In the genomic region with DNA sequence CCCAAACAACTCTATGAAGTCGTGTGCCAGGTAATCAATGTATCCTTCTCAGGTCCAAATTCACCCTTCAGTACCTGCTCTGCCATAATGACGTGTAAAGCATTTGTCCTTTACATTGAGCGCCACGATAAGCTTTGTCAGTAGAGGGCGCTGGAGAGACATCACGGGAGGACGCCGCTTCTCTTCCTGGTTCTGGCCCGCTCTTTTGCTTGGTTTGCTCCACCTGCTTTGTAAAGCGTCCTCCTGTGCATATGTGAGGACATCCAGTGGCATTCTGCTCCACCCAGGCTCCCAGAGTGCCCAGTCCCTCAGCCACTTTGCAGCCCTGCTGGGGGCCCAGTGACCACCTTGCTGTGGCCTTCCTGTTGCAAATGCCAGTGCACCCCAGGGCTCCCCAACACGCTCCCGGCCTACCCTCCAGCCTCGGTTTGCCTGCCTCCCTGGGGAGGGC, we compare ENCODE assay signal across 8 cellular contexts.
DNase-seq lines count a peak whose midpoint lies in the region; FAIRE-seq and TF ChIP-seq lines count a peak whose summit lies in the region.

No MANE protein-coding gene starts in this region.

- TF ChIP-seq POLR2A in GM12891 (IDR thresholded peaks at IDR 0.05; ENCODE audit: low read depth, low read length) = no peak

- DNase-seq in BE2C (peak; percentile 63), GM12891 (ENCODE audit: insufficient read length, low spot score) (peak; percentile 50), Kasumi-1 (lab: John Stamatoyannopoulos, UW) (peak; percentile 88 to 92), iPS DF 4.7 (ENCODE audit: extremely low read depth, low spot score) (peak; percentile 56), caudate nucleus (lab: John Stamatoyannopoulos, UW) (no peak), T1000 (lab: John Stamatoyannopoulos, UW) (no peak), NCI-H1092 treated with DMSO at 0.1 percent for 48 hours (lab: John Stamatoyannopoulos, UW) (no peak)

- no peaks in the 10 kb centered on the region for H3K4me1 ChIP-seq in BE2C

- H3K27ac ChIP-seq in VCaP (no peak overlapping the region), caudate nucleus (ENCODE audit: low read depth, low read length) (no peak overlapping the region)

- H3K9me3 ChIP-seq in BE2C = no peaks in the 10 kb centered on the region

- H3K4me3 ChIP-seq in BE2C (ENCODE audit: low read depth, low read length) = no peak overlapping the region

- FAIRE-seq in GM12891 (lab: Jason Lieb, UNC) = peak; percentile 84

- H3K27me3 ChIP-seq in BE2C = no peaks in the 10 kb centered on the region

- TF ChIP-seq CTCF in BE2C (IDR thresholded peaks at IDR 0.05; ENCODE audit: low read depth, low read length) (peak; percentile 75), VCaP (conservative IDR thresholded peaks at IDR 0.05) (peak; percentile 75)

- no peaks in the 10 kb centered on the region for H3K36me3 ChIP-seq in BE2C

TF ChIP-seq in GM12891, 5 proteins besides CTCF, POLR2A, EP300 and RAD21:
- no peak for TF ChIP-seq TAF1 (IDR thresholded peaks at IDR 0.05; ENCODE audit: low read depth, low read length)
- TF ChIP-seq POU2F2 (IDR thresholded peaks at IDR 0.05; ENCODE audit: low read depth, low read length) = no peak
- no peak for TF ChIP-seq SPI1 (IDR thresholded peaks at IDR 0.05; ENCODE audit: low read depth, low read length)
- no peak for TF ChIP-seq POLR2AphosphoS5 (IDR thresholded peaks at IDR 0.05; ENCODE audit: low read depth, low read length)
- no peak for TF ChIP-seq PAX5 (IDR thresholded peaks at IDR 0.05; ENCODE audit: insufficient read depth, low read length, severe bottlenecking)

Comparison
In these comparisons a context has a peak if more than half of its experiments do, and no peak if none do; other contexts are left out.
1. DNase-seq: peak in BE2C (single experiment), GM12891 (single experiment), Kasumi-1 (2 of 2) and iPS DF 4.7 (single experiment); none in caudate nucleus (0 of 61), T1000 (single experiment) and NCI-H1092 treated with DMSO at 0.1 percent for 48 hours (single experiment).